Comparison of ENCODE assay signal across 1 cellular context in the genomic region with DNA sequence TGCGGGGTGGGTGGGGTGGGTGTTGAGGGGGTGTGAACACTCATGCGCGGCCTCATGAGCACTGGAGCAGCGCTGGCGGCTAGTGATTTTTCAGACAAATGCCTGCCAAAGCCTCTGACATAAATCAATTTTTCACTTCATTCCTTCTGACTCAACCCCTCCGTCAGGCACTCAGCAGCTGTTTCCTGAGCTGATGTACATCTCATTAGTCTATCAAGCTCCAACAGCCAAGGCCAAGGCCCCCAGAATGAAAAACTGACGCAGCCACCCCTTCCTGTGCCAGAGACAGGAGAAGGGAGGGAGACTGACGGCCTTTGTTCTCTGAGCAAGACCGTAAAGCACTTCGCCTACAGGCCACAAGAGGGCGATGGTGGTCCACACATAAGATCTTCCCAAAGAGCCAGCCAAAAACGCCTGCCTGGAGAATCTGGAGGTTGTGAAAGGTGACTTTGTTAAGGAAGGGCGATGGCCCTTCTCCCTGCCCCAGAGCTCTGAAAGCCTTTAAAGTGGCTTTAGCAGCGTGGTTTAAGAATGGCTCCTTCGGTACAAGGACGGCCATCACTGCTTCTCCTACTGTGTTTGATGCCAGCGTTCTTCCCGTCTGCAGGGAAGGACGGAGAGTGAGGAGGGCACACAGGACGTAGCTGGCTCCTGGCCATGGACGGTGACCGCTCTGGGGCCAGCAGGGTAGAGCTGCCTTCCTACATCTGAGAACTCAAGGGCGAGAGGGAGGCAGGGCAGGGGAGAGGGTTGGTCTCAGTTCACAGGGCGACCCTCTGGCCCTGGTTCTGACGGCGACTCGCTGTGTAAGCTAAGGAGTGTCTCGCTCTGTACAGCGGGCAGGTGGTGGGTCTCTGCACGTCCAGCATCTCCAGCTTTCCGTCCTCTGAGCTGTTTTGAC.
TF ChIP-seq lines count a peak whose summit lies in the region.

No MANE protein-coding gene starts in this region.

TF ChIP-seq in HepG2, 621 proteins besides CTCF, POLR2A, EP300 and RAD21 (continued from another document):
- TF ChIP-seq, protein P1, sequence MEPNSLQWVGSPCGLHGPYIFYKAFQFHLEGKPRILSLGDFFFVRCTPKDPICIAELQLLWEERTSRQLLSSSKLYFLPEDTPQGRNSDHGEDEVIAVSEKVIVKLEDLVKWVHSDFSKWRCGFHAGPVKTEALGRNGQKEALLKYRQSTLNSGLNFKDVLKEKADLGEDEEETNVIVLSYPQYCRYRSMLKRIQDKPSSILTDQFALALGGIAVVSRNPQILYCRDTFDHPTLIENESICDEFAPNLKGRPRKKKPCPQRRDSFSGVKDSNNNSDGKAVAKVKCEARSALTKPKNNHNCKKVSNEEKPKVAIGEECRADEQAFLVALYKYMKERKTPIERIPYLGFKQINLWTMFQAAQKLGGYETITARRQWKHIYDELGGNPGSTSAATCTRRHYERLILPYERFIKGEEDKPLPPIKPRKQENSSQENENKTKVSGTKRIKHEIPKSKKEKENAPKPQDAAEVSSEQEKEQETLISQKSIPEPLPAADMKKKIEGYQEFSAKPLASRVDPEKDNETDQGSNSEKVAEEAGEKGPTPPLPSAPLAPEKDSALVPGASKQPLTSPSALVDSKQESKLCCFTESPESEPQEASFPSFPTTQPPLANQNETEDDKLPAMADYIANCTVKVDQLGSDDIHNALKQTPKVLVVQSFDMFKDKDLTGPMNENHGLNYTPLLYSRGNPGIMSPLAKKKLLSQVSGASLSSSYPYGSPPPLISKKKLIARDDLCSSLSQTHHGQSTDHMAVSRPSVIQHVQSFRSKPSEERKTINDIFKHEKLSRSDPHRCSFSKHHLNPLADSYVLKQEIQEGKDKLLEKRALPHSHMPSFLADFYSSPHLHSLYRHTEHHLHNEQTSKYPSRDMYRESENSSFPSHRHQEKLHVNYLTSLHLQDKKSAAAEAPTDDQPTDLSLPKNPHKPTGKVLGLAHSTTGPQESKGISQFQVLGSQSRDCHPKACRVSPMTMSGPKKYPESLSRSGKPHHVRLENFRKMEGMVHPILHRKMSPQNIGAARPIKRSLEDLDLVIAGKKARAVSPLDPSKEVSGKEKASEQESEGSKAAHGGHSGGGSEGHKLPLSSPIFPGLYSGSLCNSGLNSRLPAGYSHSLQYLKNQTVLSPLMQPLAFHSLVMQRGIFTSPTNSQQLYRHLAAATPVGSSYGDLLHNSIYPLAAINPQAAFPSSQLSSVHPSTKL (CRISPR knock-in tag; IDR thresholded peaks at IDR 0.05): peak; percentile 40; the same call in 1 of the 2 replicates
- TF ChIP-seq, protein P2, sequence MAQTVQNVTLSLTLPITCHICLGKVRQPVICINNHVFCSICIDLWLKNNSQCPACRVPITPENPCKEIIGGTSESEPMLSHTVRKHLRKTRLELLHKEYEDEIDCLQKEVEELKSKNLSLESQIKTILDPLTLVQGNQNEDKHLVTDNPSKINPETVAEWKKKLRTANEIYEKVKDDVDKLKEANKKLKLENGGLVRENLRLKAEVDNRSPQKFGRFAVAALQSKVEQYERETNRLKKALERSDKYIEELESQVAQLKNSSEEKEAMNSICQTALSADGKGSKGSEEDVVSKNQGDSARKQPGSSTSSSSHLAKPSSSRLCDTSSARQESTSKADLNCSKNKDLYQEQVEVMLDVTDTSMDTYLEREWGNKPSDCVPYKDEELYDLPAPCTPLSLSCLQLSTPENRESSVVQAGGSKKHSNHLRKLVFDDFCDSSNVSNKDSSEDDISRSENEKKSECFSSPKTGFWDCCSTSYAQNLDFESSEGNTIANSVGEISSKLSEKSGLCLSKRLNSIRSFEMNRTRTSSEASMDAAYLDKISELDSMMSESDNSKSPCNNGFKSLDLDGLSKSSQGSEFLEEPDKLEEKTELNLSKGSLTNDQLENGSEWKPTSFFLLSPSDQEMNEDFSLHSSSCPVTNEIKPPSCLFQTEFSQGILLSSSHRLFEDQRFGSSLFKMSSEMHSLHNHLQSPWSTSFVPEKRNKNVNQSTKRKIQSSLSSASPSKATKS (CRISPR knock-in tag; IDR thresholded peaks at IDR 0.05): no peak
- TF ChIP-seq SOX6 (IDR thresholded peaks at IDR 0.05): no peak
- TF ChIP-seq SOX6 (CRISPR knock-in tag; IDR thresholded peaks at IDR 0.05): peak; percentile 49; the same call in 1 of the 2 replicates
- TF ChIP-seq, protein P3, sequence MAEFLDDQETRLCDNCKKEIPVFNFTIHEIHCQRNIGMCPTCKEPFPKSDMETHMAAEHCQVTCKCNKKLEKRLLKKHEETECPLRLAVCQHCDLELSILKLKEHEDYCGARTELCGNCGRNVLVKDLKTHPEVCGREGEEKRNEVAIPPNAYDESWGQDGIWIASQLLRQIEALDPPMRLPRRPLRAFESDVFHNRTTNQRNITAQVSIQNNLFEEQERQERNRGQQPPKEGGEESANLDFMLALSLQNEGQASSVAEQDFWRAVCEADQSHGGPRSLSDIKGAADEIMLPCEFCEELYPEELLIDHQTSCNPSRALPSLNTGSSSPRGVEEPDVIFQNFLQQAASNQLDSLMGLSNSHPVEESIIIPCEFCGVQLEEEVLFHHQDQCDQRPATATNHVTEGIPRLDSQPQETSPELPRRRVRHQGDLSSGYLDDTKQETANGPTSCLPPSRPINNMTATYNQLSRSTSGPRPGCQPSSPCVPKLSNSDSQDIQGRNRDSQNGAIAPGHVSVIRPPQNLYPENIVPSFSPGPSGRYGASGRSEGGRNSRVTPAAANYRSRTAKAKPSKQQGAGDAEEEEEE (CRISPR knock-in tag; IDR thresholded peaks at IDR 0.05; ENCODE audit: borderline replicate concordance): no peak
- TF ChIP-seq, protein P4, sequence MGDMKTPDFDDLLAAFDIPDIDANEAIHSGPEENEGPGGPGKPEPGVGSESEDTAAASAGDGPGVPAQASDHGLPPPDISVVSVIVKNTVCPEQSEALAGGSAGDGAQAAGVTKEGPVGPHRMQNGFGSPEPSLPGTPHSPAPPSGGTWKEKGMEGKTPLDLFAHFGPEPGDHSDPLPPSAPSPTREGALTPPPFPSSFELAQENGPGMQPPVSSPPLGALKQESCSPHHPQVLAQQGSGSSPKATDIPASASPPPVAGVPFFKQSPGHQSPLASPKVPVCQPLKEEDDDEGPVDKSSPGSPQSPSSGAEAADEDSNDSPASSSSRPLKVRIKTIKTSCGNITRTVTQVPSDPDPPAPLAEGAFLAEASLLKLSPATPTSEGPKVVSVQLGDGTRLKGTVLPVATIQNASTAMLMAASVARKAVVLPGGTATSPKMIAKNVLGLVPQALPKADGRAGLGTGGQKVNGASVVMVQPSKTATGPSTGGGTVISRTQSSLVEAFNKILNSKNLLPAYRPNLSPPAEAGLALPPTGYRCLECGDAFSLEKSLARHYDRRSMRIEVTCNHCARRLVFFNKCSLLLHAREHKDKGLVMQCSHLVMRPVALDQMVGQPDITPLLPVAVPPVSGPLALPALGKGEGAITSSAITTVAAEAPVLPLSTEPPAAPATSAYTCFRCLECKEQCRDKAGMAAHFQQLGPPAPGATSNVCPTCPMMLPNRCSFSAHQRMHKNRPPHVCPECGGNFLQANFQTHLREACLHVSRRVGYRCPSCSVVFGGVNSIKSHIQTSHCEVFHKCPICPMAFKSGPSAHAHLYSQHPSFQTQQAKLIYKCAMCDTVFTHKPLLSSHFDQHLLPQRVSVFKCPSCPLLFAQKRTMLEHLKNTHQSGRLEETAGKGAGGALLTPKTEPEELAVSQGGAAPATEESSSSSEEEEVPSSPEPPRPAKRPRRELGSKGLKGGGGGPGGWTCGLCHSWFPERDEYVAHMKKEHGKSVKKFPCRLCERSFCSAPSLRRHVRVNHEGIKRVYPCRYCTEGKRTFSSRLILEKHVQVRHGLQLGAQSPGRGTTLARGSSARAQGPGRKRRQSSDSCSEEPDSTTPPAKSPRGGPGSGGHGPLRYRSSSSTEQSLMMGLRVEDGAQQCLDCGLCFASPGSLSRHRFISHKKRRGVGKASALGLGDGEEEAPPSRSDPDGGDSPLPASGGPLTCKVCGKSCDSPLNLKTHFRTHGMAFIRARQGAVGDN (CRISPR knock-in tag; IDR thresholded peaks at IDR 0.05): peak; percentile 49
- TF ChIP-seq, protein P5, sequence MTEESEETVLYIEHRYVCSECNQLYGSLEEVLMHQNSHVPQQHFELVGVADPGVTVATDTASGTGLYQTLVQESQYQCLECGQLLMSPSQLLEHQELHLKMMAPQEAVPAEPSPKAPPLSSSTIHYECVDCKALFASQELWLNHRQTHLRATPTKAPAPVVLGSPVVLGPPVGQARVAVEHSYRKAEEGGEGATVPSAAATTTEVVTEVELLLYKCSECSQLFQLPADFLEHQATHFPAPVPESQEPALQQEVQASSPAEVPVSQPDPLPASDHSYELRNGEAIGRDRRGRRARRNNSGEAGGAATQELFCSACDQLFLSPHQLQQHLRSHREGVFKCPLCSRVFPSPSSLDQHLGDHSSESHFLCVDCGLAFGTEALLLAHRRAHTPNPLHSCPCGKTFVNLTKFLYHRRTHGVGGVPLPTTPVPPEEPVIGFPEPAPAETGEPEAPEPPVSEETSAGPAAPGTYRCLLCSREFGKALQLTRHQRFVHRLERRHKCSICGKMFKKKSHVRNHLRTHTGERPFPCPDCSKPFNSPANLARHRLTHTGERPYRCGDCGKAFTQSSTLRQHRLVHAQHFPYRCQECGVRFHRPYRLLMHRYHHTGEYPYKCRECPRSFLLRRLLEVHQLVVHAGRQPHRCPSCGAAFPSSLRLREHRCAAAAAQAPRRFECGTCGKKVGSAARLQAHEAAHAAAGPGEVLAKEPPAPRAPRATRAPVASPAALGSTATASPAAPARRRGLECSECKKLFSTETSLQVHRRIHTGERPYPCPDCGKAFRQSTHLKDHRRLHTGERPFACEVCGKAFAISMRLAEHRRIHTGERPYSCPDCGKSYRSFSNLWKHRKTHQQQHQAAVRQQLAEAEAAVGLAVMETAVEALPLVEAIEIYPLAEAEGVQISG (CRISPR knock-in tag; IDR thresholded peaks at IDR 0.05): peak; percentile 29; the same call in 1 of the 2 replicates
- no peak for TF ChIP-seq NONO (IDR thresholded peaks at IDR 0.05)
- no peak for TF ChIP-seq NONO (CRISPR knock-in tag; conservative IDR thresholded peaks at IDR 0.05)
- TF ChIP-seq KLF16 (CRISPR knock-in tag; IDR thresholded peaks at IDR 0.05): 0 out of 4 replicates have a peak, but pooled peaks of 1 of the 2 experiments have one; percentile 20
- TF ChIP-seq ZNF572 (CRISPR knock-in tag; IDR thresholded peaks at IDR 0.05): 0 out of 2 replicates have a peak, but pooled peaks have one; percentile 39
